Comparison of ENCODE assay signal across 11 cellular contexts in the genomic region with DNA sequence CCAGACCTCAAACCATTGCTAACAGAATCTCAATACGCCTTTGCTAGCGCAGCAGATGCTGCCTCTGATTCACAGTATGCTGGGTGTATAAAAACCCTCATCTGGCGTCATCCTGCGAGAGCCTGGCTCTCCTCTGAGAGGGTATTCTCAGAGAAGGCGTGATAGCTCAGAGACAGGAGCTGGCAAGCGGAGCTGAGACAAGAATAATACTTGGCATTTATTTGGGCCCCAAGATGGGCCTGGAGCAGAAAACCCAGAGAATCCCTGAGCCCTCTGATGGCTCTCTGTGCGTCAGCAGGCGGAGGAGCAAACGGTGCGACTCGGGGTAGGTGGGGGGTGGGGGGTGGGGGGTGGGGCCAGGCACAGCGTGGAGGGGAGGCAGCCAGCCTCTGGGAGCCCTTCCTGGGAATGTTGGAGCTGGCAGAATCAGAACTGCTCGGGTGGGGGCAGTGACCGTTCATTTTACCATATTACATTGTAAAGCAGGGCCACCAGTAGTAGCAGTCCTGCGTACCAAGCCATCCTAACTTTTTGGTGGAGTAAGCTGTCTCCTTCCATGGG. TPM values are rescaled to one million over a fixed set of nuclear protein-coding genes. Genes with fewer than 3 reads are reported as not detected.
DNase-seq lines count a peak whose midpoint lies in the region; ATAC-seq and TF ChIP-seq lines count a peak whose summit lies in the region.
"Had no signal": no experiment of that assay in that cellular context is flagged by ENCODE, and none has a peak within 500 bp of the region (broad histone marks: within the 10 kb centered on the region; RNA-seq: fewer than 3 reads in every experiment).

No MANE protein-coding gene starts in this region.

- no peak overlapping the region for H3K27ac Mint-ChIP-seq in progenitor cell of endocrine pancreas

- no peaks in the 10 kb centered on the region for H3K4me1 ChIP-seq in colonic mucosa
- peaks cover 13% of the 10 kb centered on the region for H3K4me1 ChIP-seq in stomach smooth muscle (ENCODE audit: control insufficient read depth, insufficient read depth, low read length)

- H3K36me3 Mint-ChIP-seq in progenitor cell of endocrine pancreas (ENCODE audit: insufficient read depth), result no peaks in the 10 kb centered on the region

- DNase-seq in NCI-H1694 treated with DMSO at 0.1 percent for 48 hours (lab: John Stamatoyannopoulos, UW), result peak; percentile 52
- peak; percentile 18 for DNase-seq in colonic mucosa
- DNase-seq in left kidney (ENCODE audit: low read depth, low spot score), result peak; percentile 36
- no peak for DNase-seq in stimulated activated CD4-positive, alpha-beta T cell treated with anti-CD3 and anti-CD28 coated beads, Interleukin-4, amount 100 ng/mL, for 24 hours
- no peak for DNase-seq in progenitor cell of endocrine pancreas (ENCODE audit: low spot score, unreplicated experiment)
- DNase-seq: GOT3 had no signal

- H3K9me3 ChIP-seq in colonic mucosa (no peaks in the 10 kb centered on the region), stomach smooth muscle (ENCODE audit: control insufficient read depth in 2 of 2, low read length in 2 of 2) (no peaks in the 10 kb centered on the region)

- H3K27me3 Mint-ChIP-seq in progenitor cell of endocrine pancreas, result peaks cover 28% of the 10 kb centered on the region

- ATAC-seq in GM18511 (IDR thresholded peaks at IDR 0.05; ENCODE audit: unreplicated experiment) (no peak), HG03039 (IDR thresholded peaks at IDR 0.05; ENCODE audit: unreplicated experiment) (no peak)

- intact Hi-C loops in colonic mucosa (cut with DNase I), result no loop called here

- no peaks in the 10 kb centered on the region for H3K9me3 Mint-ChIP-seq in progenitor cell of endocrine pancreas (ENCODE audit: low read depth)
- H3K9me3 Mint-ChIP-seq: central memory CD8-positive, alpha-beta T cell had no signal

- H3K4me1 Mint-ChIP-seq in progenitor cell of endocrine pancreas (ENCODE audit: low read depth), result peaks cover 27% of the 10 kb centered on the region
- H3K4me1 Mint-ChIP-seq: central memory CD8-positive, alpha-beta T cell had no signal

- H3K9ac ChIP-seq in colonic mucosa (ENCODE audit: low read depth in 2 of 2, low read length in 2 of 2), result no peak overlapping the region
- peak overlapping the region; percentile 79 to 85 for H3K9ac ChIP-seq in stomach smooth muscle (ENCODE audit: low read length in 2 of 2)

- H3K27ac ChIP-seq in colonic mucosa (no peak overlapping the region), stomach smooth muscle (ENCODE audit: low read length) (peak overlapping the region; percentile 96)

- no peak overlapping the region for H3K4me3 Mint-ChIP-seq in progenitor cell of endocrine pancreas (ENCODE audit: low read depth)
- H3K4me3 Mint-ChIP-seq: central memory CD8-positive, alpha-beta T cell had no signal

- H3K36me3 ChIP-seq in colonic mucosa, result no peaks in the 10 kb centered on the region
- H3K36me3 ChIP-seq in stomach smooth muscle (ENCODE audit: control insufficient read depth in 2 of 2, insufficient read depth in 2 of 2, low read length in 2 of 2), result no peaks in the 10 kb centered on the region

- no peak for TF ChIP-seq CTCF in colonic mucosa (IDR thresholded peaks at IDR 0.05)
- no peak for TF ChIP-seq CTCF in progenitor cell of endocrine pancreas (IDR thresholded peaks at IDR 0.05; ENCODE audit: unreplicated experiment)

- H3K4me3 ChIP-seq in colonic mucosa (no peak overlapping the region), stomach smooth muscle (ENCODE audit: low read length in 2 of 2) (peak overlapping the region; percentile 21 to 64)

- H3K27me3 ChIP-seq in colonic mucosa (no peaks in the 10 kb centered on the region), stomach smooth muscle (ENCODE audit: control insufficient read depth in 1 of 2, insufficient read depth in 2 of 2, low read length in 2 of 2) (no peaks in the 10 kb centered on the region)

RNA-seq across cellular contexts. Expression of a gene that starts 6.9 kb away (rescaled TPM):
- total RNA-seq in colonic mucosa (under 1 TPM in 1 of 2 donors, not detected in 1; 0.91 TPM), progenitor cell of endocrine pancreas (0.51 and 1.2 TPM in 2 replicates)
- total RNA-seq: lung microvascular endothelial cell had no signal

RNA-seq across cellular contexts. Expression of a gene that starts 11.6 kb away (rescaled TPM):
- total RNA-seq in colonic mucosa (1 to 10 TPM; 2.7 to 2.8 TPM), progenitor cell of endocrine pancreas (20.0 and 22.6 TPM in 2 replicates)
- total RNA-seq: lung microvascular endothelial cell had no signal

RNA-seq across cellular contexts. Expression of a gene that starts 35.1 kb away (rescaled TPM):
- total RNA-seq in colonic mucosa (100 to 1,000 TPM in 1 of 2 donors, 10 to 100 TPM in 1; 49.4 to 104 TPM), progenitor cell of endocrine pancreas (79.4 and 81.0 TPM in 2 replicates)

Comparison
In these comparisons a context has a peak if more than half of its experiments do, and no peak if none do; other contexts are left out.
1. DNase-seq: peak in NCI-H1694 treated with DMSO at 0.1 percent for 48 hours (single experiment), colonic mucosa (single experiment) and left kidney (single experiment); none in stimulated activated CD4-positive, alpha-beta T cell treated with anti-CD3 and anti-CD28 coated beads, Interleukin-4, amount 100 ng/mL, for 24 hours (single experiment) and progenitor cell of endocrine pancreas (single experiment).
2. H3K9ac ChIP-seq: peak in stomach smooth muscle (2 of 2); none in colonic mucosa (0 of 2).